In genomic region chr12:131482199-131482598, GRCh38 we compare ENCODE assay signal across 17 cellular contexts.
A peak's percentile ranks its signal among the peaks of the same experiment; 100 is the strongest.
DNase-seq lines count a peak whose midpoint lies in the region; ATAC-seq and TF ChIP-seq lines count a peak whose summit lies in the region.
"Had no signal": no experiment of that assay in that cellular context is flagged by ENCODE, and none has a peak within 500 bp of the region (broad histone marks: within the 10 kb centered on the region; RNA-seq: fewer than 3 reads in every experiment).

No MANE protein-coding gene starts in this region.

- H2BK15ac ChIP-seq in H9 (ENCODE audit: low read depth, low read length) = no peak overlapping the region

- H3K4me1 Mint-ChIP-seq in H9 (0 out of 4 replicates have a peak, but pooled peaks cover 0 to 3% of the 10 kb centered on the region in 2 experiments), WTC11 (no peaks in the 10 kb centered on the region), endodermal cell (peaks cover 1% of the 10 kb centered on the region)
- H3K4me1 Mint-ChIP-seq: GM23338 had no signal

- H3K9me3 ChIP-seq in H9 (ENCODE audit: control insufficient read depth, low read depth, low read length) = no peaks in the 10 kb centered on the region
- H3K9me3 ChIP-seq in endodermal cell (ENCODE audit: control insufficient read depth, low read length) = no peaks in the 10 kb centered on the region

- H3K4ac ChIP-seq in H9 (ENCODE audit: low read depth, low read length) = no peak overlapping the region

- no peak for ATAC-seq in WTC11
- ATAC-seq in HG03354 (IDR thresholded peaks at IDR 0.05; ENCODE audit: poor library complexity, severe bottlenecking, unreplicated experiment) = no peak
- ATAC-seq: GM23338 had no signal

- H3K27me3 ChIP-seq in H9 (ENCODE audit: insufficient read depth, low read length) = no peaks in the 10 kb centered on the region; the same call in 1 of the 2 replicates
- H3K27me3 ChIP-seq in endodermal cell (ENCODE audit: control insufficient read depth, insufficient read depth, low read length, poor library complexity, severe bottlenecking) = no peaks in the 10 kb centered on the region

- no peak for TF ChIP-seq CTCF in H9 (conservative IDR thresholded peaks at IDR 0.05)
- no peak for TF ChIP-seq CTCF in WTC11 (IDR thresholded peaks at IDR 0.05)
- no peak for TF ChIP-seq CTCF in endodermal cell (conservative IDR thresholded peaks at IDR 0.05)

- H3K27me3 Mint-ChIP-seq in H9 (ENCODE audit: low read depth) = peaks cover 19% of the 10 kb centered on the region
- no peaks in the 10 kb centered on the region; the same call in 1 of the 2 replicates for H3K27me3 Mint-ChIP-seq in WTC11 (ENCODE audit: low read depth)
- peaks cover 4% of the 10 kb centered on the region for H3K27me3 Mint-ChIP-seq in endodermal cell (ENCODE audit: insufficient read depth)

- WGBS in H9 (ENCODE audit: extremely low coverage, insufficient read length, low lambda C conversion rate) = no CpG with 5 or more reads among the region's 6 CpGs
- WGBS in endodermal cell (ENCODE audit: insufficient coverage in 1 of 2, insufficient read length in 1 of 2), 2 experiments = 50 to 77% methylated on average over 2 to 6 of the region's 6 CpGs

- H2BK20ac ChIP-seq in H9 (ENCODE audit: low read depth, low read length, poor library complexity, severe bottlenecking) = no peak overlapping the region

- H3K27ac ChIP-seq in H9 (ENCODE audit: insufficient read length, low read depth, low read length) = no peak overlapping the region
- H3K27ac ChIP-seq in endodermal cell (ENCODE audit: low read depth, low read length) = no peak overlapping the region

- H3K14ac ChIP-seq in H9 (ENCODE audit: insufficient read depth, low read length) = no peak overlapping the region

- no peaks in the 10 kb centered on the region for H3K79me2 ChIP-seq in H9 (ENCODE audit: insufficient read depth, low read length)

- H3K56ac ChIP-seq in H9 (ENCODE audit: insufficient read length, low read depth, low read length) = no peak overlapping the region

- H3K18ac ChIP-seq in H9 (ENCODE audit: insufficient read length, low read depth, low read length) = no peak overlapping the region

- H3K4me3 ChIP-seq in endodermal cell (ENCODE audit: low read length) = no peak overlapping the region
- H3K4me3 ChIP-seq: GM23338 had no signal

- H2BK5ac ChIP-seq in H9 (ENCODE audit: insufficient read length, low read length) = no peak overlapping the region

- H2BK120ac ChIP-seq in H9 (ENCODE audit: low read depth, low read length, poor library complexity, severe bottlenecking) = no peak overlapping the region

- no peaks in the 10 kb centered on the region for H4K20me1 ChIP-seq in H9 (ENCODE audit: control insufficient read depth, insufficient read depth, insufficient read length)

- H3K4me3 Mint-ChIP-seq in H9 (no peak overlapping the region), WTC11 (no peak overlapping the region), endodermal cell (no peak overlapping the region)
- H3K4me3 Mint-ChIP-seq: CD4-positive, alpha-beta memory T cell; GM23338 had no signal

- H2AFZ ChIP-seq in H9 (ENCODE audit: low read length) = no peak overlapping the region
- H2AFZ ChIP-seq: GM23338 had no signal

- CTCF ChIA-PET in WTC11 (lab: Charles Lee) = no interaction called here

- H3K9me3 Mint-ChIP-seq in H9 (no peaks in the 10 kb centered on the region; a peak in 1 of 5 replicates), WTC11 (peaks cover 2% of the 10 kb centered on the region; the same call in 1 of the 2 replicates), endodermal cell (no peaks in the 10 kb centered on the region)
- H3K9me3 Mint-ChIP-seq: GM23338 had no signal

- H3K79me1 ChIP-seq in H9 (ENCODE audit: insufficient read depth, low read depth, low read length, poor library complexity, severe bottlenecking) = no peaks in the 10 kb centered on the region

- H3K9ac ChIP-seq in H9 (ENCODE audit: extremely low read depth, insufficient read length, low read length) (no peak overlapping the region), endodermal cell (ENCODE audit: extremely low read depth, low read length, poor library complexity, severe bottlenecking) (no peak overlapping the region)

- DNase-seq in H9 = peak; percentile 20
- DNase-seq in WTC11 (ENCODE audit: low spot score) = no peak
- DNase-seq in endodermal cell = peak; percentile 29
- DNase-seq in T-helper 1 cell = no peak
- no peak for DNase-seq in cerebellar cortex (ENCODE audit: low spot score)
- no peak for DNase-seq in iPS-NIHi11 (ENCODE audit: low spot score)
- DNase-seq: 8988T; C1 segment of cervical spinal cord; Calu3; CD4-positive, alpha-beta memory T cell; COR-L47; DMS53; DMS79 treated with DMSO at 0.1 percent for 48 hours; GF-D8; HCEC 1CT had no signal

- H3K23me2 ChIP-seq in H9 (ENCODE audit: insufficient read length, low read depth, low read length, poor library complexity, severe bottlenecking) = no peaks in the 10 kb centered on the region

- H3K36me3 ChIP-seq in endodermal cell (ENCODE audit: control insufficient read depth, insufficient read depth, low read length) = no peaks in the 10 kb centered on the region

- no peak overlapping the region for H4K5ac ChIP-seq in H9 (ENCODE audit: insufficient read length, low read depth, low read length)

- no peak overlapping the region for H2BK12ac ChIP-seq in H9 (ENCODE audit: insufficient read length, low read depth, low read length)

- H3K36me3 Mint-ChIP-seq in H9 (ENCODE audit: insufficient read depth in 1 of 3, low read depth in 3 of 3) (no peaks in the 10 kb centered on the region), WTC11 (no peaks in the 10 kb centered on the region), endodermal cell (ENCODE audit: low read depth) (no peaks in the 10 kb centered on the region)
- H3K36me3 Mint-ChIP-seq: CD4-positive, alpha-beta memory T cell had no signal

- H3T11ph ChIP-seq in H9 (ENCODE audit: low read length) = no peak overlapping the region

- H3K27ac Mint-ChIP-seq in H9 (no peak overlapping the region; a peak in 1 of 7 replicates), WTC11 (no peak overlapping the region), endodermal cell (no peak overlapping the region)
- H3K27ac Mint-ChIP-seq: GM23338 had no signal

- no peak overlapping the region for H2AK5ac ChIP-seq in H9 (ENCODE audit: insufficient read length, low read length)

- H4K8ac ChIP-seq in H9 (replicated peaks; ENCODE audit: insufficient read length, low read depth, low read length) = no peak overlapping the region

- no peak overlapping the region for H4K91ac ChIP-seq in H9 (ENCODE audit: insufficient read length, low read depth, low read length)

- POLR2A ChIA-PET in WTC11 (lab: Charles Lee) = no interaction called here

- H3K23ac ChIP-seq in H9 (ENCODE audit: insufficient read length, low read depth, low read length) = no peak overlapping the region

- no peaks in the 10 kb centered on the region for H3K4me1 ChIP-seq in H9 (ENCODE audit: insufficient read depth, low read length)
- H3K4me1 ChIP-seq in endodermal cell (ENCODE audit: control insufficient read depth, insufficient read depth, low read length) = no peaks in the 10 kb centered on the region

- no peak overlapping the region for H3K4me2 ChIP-seq in H9 (ENCODE audit: insufficient read depth, insufficient read length, low read length)
- H3K4me2 ChIP-seq: GM23338 had no signal

TF ChIP-seq in WTC11, 78 proteins besides CTCF, POLR2A, EP300 and RAD21:
- TF ChIP-seq ZNF281 (CRISPR knock-in tag; IDR thresholded peaks at IDR 0.05) (no peak), USF2 (CRISPR knock-in tag; IDR thresholded peaks at IDR 0.05) (peak; percentile 46; the same call in 1 of the 2 replicates)

Comparison
In these comparisons a context has a peak if more than half of its experiments do, and no peak if none do; other contexts are left out.
1. DNase-seq: peak in H9 (single experiment) and endodermal cell (single experiment); none in WTC11 (single experiment), T-helper 1 cell (0 of 5), cerebellar cortex (single experiment) and iPS-NIHi11 (single experiment).